In genomic region chr1:1340185-1340584, GRCh38 we compare ENCODE assay signal across 30 cellular contexts. TPM values are rescaled to one million over a fixed set of nuclear protein-coding genes. Genes with fewer than 3 reads are reported as not detected.
"Had no signal": no experiment of that assay in that cellular context is flagged by ENCODE, and none has a peak within 500 bp of the region (broad histone marks: within the 10 kb centered on the region; RNA-seq: fewer than 3 reads in every experiment).

No MANE protein-coding gene starts in this region.

- H3K36me3 Mint-ChIP-seq: natural killer cell had no signal

- H3K27ac ChIP-seq: ovary, parathyroid adenoma, psoas muscle, right lobe of liver, sigmoid colon, suprapubic skin, testis, tibial artery, transverse colon, upper lobe of right lung, uterus had no signal

- H3K27me3 Mint-ChIP-seq: naive thymus-derived CD4-positive, alpha-beta T cell; progenitor cell of endocrine pancreas; stimulated activated memory B cell treated with anti-CD40 and anti-IgM and Interleukin-4, amounts not matched to agents 10 μg/mL and 1 μg/mL and 100 μg/mL, for 72 hours; stimulated activated naive CD8-positive, alpha-beta T cell treated with anti-CD3 and anti-CD28 coated beads, Interleukin-15, amount 100 ng/mL, for 72 hours; type B pancreatic cell had no signal

- H3K27ac Mint-ChIP-seq: natural killer cell; nephron; progenitor cell of endocrine pancreas; stimulated activated memory B cell treated with anti-CD40 and anti-IgM and Interleukin-4, amounts not matched to agents 10 μg/mL and 1 μg/mL and 100 μg/mL, for 72 hours; stimulated activated naive CD8-positive, alpha-beta T cell treated with anti-CD3 and anti-CD28 coated beads, Interleukin-15, amount 100 ng/mL, for 72 hours; type B pancreatic cell had no signal

- H3K4me1 Mint-ChIP-seq: nephron had no signal

- H3K9me3 Mint-ChIP-seq: natural killer cell; nephron; stimulated activated memory B cell treated with anti-CD40 and anti-IgM and Interleukin-4, amounts not matched to agents 10 μg/mL and 1 μg/mL and 100 μg/mL, for 72 hours; type B pancreatic cell had no signal

- H3K4me3 Mint-ChIP-seq: naive thymus-derived CD4-positive, alpha-beta T cell; natural killer cell; nephron; stimulated activated memory B cell treated with anti-CD40 and anti-IgM and Interleukin-4, amounts not matched to agents 10 μg/mL and 1 μg/mL and 100 μg/mL, for 72 hours; stimulated activated naive CD8-positive, alpha-beta T cell treated with anti-CD3 and anti-CD28 coated beads, Interleukin-15, amount 100 ng/mL, for 72 hours; type B pancreatic cell had no signal

- DNase-seq: naive thymus-derived CD4-positive, alpha-beta T cell; natural killer cell; occipital lobe; ovary; posterior cingulate gyrus; psoas muscle; right cardiac atrium; right lobe of liver; sigmoid colon; small intestine; stimulated activated CD4-positive, alpha-beta T cell treated with anti-CD3 and anti-CD28 coated beads, Interleukin-15, amount 100 ng/mL, for 24 hours; stimulated activated CD4-positive, alpha-beta T cell treated with anti-CD3 and anti-CD28 coated beads, Interleukin-2, amount 100 ng/mL, for 24 hours; stimulated activated CD4-positive, alpha-beta T cell treated with anti-CD3 and anti-CD28 coated beads, Interleukin-2, amount 100 ng/mL, for 48 hours; stimulated activated CD4-positive, alpha-beta T cell treated with anti-CD3 and anti-CD28 coated beads, Interleukin-4, amount 100 ng/mL, for 4 hours; stimulated activated CD8-positive, alpha-beta memory T cell treated with anti-CD3 and anti-CD28 coated beads, Interleukin-4, amount 100 ng/mL, for 48 hours; stimulated activated naive CD4-positive, alpha-beta T cell; stimulated activated naive CD8-positive, alpha-beta T cell treated with anti-CD3 and anti-CD28 coated beads, Interleukin-15, amount 100 ng/mL, for 72 hours; stimulated activated naive CD8-positive, alpha-beta T cell treated with anti-CD3 and anti-CD28 coated beads, Interleukin-15, Interleukin-2, amounts not matched to agents 100 U/mL and 50 U/mL, for 24 hours; substantia nigra; testis; tibial artery; transverse colon; upper lobe of right lung; uterus had no signal

RNA-seq across cellular contexts. Expression of gene TAS1R3, which starts 9.1 kb away (rescaled TPM):
- total RNA-seq: sigmoid colon had no signal
